ENCODE assay signal across 1 cellular context in genomic region chr19:8574619-8574922, GRCh38.
A peak's percentile ranks its signal among the peaks of the same experiment; 100 is the strongest.
TF ChIP-seq lines count a peak whose summit lies in the region.
"Not testable (repeated sequence)": the region's sequence is repeated elsewhere in the genome, so short reads cannot be mapped to it uniquely, and the experiment has no call there.

No MANE protein-coding gene starts in this region.

TF ChIP-seq in K562, 482 proteins besides CTCF, POLR2A, EP300 and RAD21:
- TF ChIP-seq ZNF512 (tag; IDR thresholded peaks at IDR 0.05) (peak; percentile 96), CBFA2T3 (IDR thresholded peaks at IDR 0.05) (0 out of 2 replicates have a peak, but pooled peaks have one; percentile 5), NR2C2 (tag; IDR thresholded peaks at IDR 0.05) (0 out of 2 replicates have a peak, but pooled peaks have one; percentile 6)
- TF ChIP-seq NR2C2 (CRISPR knock-in tag; IDR thresholded peaks at IDR 0.05) = not testable (repeated sequence)
